ENCODE assay signal across 10 cellular contexts in the genomic region with DNA sequence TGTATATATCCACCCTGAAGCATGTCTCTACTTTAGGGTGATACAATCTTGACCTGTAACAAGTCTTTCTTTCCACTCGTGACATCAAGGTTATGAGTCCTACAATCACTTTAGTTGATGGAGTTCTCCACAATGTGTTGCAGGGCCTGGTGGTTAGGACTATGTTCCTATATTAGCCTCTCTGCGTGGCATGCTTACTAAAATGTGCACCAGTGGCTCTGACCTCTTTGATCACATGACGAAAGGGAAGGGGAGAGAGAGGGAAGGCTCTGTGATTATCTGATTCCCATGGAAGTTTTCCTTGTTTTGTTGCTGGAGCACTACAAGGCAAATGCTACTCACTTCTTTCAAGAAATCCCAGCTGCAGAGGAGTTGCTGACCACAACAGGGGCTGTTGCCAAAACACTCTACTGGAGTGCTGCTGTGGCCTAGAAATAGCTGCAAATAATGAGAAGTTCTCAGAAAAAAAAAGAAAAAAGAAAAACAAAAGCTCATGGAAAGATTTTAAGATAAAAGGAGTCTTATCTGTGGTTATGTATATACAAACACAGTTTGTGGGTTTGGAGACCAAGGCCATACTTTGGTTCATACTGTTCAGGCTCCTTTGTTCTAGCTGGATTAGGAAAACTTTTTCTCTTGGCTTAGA.
DNase-seq lines count a peak whose midpoint lies in the region; ATAC-seq and TF ChIP-seq lines count a peak whose summit lies in the region.
"Had no signal": no experiment of that assay in that cellular context is flagged by ENCODE, and none has a peak within 500 bp of the region (broad histone marks: within the 10 kb centered on the region; RNA-seq: fewer than 3 reads in every experiment).

No MANE protein-coding gene starts in this region.

- H3K9ac ChIP-seq in GM23248: peak overlapping the region; percentile 62; the same call in 1 of the 2 replicates

- H4K20me1 ChIP-seq in GM23248 (ENCODE audit: insufficient read depth): no peaks in the 10 kb centered on the region

- H2AFZ ChIP-seq in GM23248: 0 out of 2 replicates have a peak overlapping the region, but pooled peaks have one; percentile 75

- H3K4me1 ChIP-seq in GM23248 (ENCODE audit: insufficient read depth): peaks cover 42% of the 10 kb centered on the region

- no peaks in the 10 kb centered on the region for H3K9me3 ChIP-seq in GM23248 (ENCODE audit: low read depth)

- no peaks in the 10 kb centered on the region for H3K36me3 ChIP-seq in GM23248 (ENCODE audit: low read depth)

- ATAC-seq in HG03025 (IDR thresholded peaks at IDR 0.05; ENCODE audit: low FRiP score, unreplicated experiment): no peak
- ATAC-seq in left colon: no peak
- ATAC-seq in HG02885 (IDR thresholded peaks at IDR 0.05; ENCODE audit: poor library complexity, unreplicated experiment): no peak

- no peak overlapping the region for H3K4me3 ChIP-seq in GM23248
- H3K4me3 ChIP-seq in astrocyte of the cerebellum (ENCODE audit: low read depth, low read length): no peak overlapping the region
- H3K4me3 ChIP-seq: SK-N-MC had no signal

- peak overlapping the region; percentile 81 for H3K27ac ChIP-seq in GM23248
- H3K27ac ChIP-seq: SK-N-MC had no signal

- no peaks in the 10 kb centered on the region for H3K27me3 ChIP-seq in GM23248 (replicated peaks; ENCODE audit: insufficient read depth)

- no peaks in the 10 kb centered on the region for H3K79me2 ChIP-seq in GM23248 (ENCODE audit: insufficient read depth)

- WGBS in GM23248 (ENCODE audit: low coverage in 1 of 2, low lambda C conversion rate in 2 of 2, missing lambda C conversion rate in 2 of 2), 2 experiments: 53 to 63% methylated on average over 3 of the region's 3 CpGs

- intact Hi-C loops in left colon (cut with DNase I, micrococcal nuclease): no loop called here

- peak overlapping the region; percentile 78 for H3K4me2 ChIP-seq in GM23248 (ENCODE audit: unreplicated experiment)

- in situ Hi-C loops in GM23248 (cut with MboI) (no loop called here), astrocyte of the cerebellum (cut with HindIII; ENCODE audit: low sequenced_read_pairs) (no loop called here)

- no peaks in the 10 kb centered on the region for H3K9me2 ChIP-seq in GM23248 (ENCODE audit: insufficient read depth)

- DNase-seq in GM23248: peak; percentile 78
- DNase-seq in astrocyte of the cerebellum (ENCODE audit: low read depth): peak; percentile 98
- DNase-seq in iris pigment epithelial cell (ENCODE audit: low read depth): peak; percentile 94
- DNase-seq in smooth muscle cell of the brain vasculature (ENCODE audit: low read depth, low spot score): peak; percentile 89
- no peak for DNase-seq in left colon
- DNase-seq in DMS153 (lab: John Stamatoyannopoulos, UW): no peak
- DNase-seq: NCI-H2081 had no signal

- H3F3A ChIP-seq in GM23248 (ENCODE audit: insufficient read depth): peaks cover 42% of the 10 kb centered on the region

- no peak for TF ChIP-seq CTCF in astrocyte of the cerebellum (IDR thresholded peaks at IDR 0.05; ENCODE audit: low read depth, low read length, missing control alignments)

Comparison
In these comparisons a context has a peak if more than half of its experiments do, and no peak if none do; other contexts are left out.
1. DNase-seq: peak in GM23248 (single experiment), astrocyte of the cerebellum (single experiment), iris pigment epithelial cell (single experiment) and smooth muscle cell of the brain vasculature (single experiment); none in left colon (0 of 2) and DMS153 (single experiment).